ENCODE assay signal across 21 cellular contexts in the genomic region with DNA sequence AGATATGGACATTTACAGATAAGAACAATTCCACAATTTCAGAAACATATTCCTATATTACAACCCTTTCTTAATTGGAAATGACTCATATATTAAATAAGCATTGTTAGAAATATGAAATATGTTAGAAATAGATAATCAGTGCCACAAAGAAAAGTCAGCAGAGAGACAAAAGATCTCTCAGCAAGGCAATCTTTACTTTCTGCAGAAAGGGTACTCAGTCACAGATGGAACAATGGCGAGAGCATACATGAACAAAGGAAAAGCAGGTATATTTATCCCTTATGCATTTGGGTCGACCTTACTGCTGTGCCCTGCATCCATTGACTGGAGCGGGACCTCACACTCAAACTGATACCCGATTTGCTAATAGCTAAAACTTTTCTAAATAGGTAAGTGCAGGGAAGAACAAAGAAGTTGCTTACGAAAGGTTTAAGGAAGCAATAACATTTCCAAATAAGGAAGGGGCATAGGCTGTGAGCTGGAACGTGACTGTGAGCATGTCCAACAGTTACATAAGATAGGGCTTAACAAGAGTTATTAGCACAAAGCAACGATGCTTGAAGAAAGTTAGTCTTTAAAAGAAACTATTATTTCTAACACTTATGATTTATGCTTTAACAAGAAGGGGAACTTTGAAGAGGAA.
"Had no signal": no experiment of that assay in that cellular context is flagged by ENCODE, and none has a peak within 500 bp of the region (broad histone marks: within the 10 kb centered on the region; RNA-seq: fewer than 3 reads in every experiment).

No MANE protein-coding gene starts in this region.

- H3K27ac ChIP-seq: coronary artery, dorsolateral prefrontal cortex, heart left ventricle, pancreas, tibial artery, upper lobe of left lung, uterus had no signal

- H3K9me3 ChIP-seq: pancreas, tibial artery, upper lobe of left lung, uterus had no signal

- H3K27me3 ChIP-seq: dorsolateral prefrontal cortex, heart left ventricle, pancreas, tibial artery, upper lobe of left lung, uterus had no signal

- H3K4me1 ChIP-seq: heart left ventricle, upper lobe of left lung, uterus had no signal

- H3K36me3 ChIP-seq: heart left ventricle, pancreas, tibial artery, upper lobe of left lung, uterus had no signal

- DNase-seq: dorsolateral prefrontal cortex; effector CD8-positive, alpha-beta T cell; foreskin melanocyte; heart left ventricle; hippocampal formation; left colon; left ventricle myocardium superior; mesendoderm; naive B cell; nephron progenitor cell; pancreas; right cardiac atrium; stimulated activated CD4-positive, alpha-beta T cell treated with anti-CD3 and anti-CD28 coated beads, Interleukin-4, amount 100 ng/mL, for 1 hour; stimulated activated CD8-positive, alpha-beta memory T cell treated with anti-CD3 and anti-CD28 coated beads, Interleukin-4, amount 100 ng/mL, for 48 hours; stimulated activated naive CD8-positive, alpha-beta T cell treated with anti-CD3 and anti-CD28 coated beads, Interleukin-15, Interleukin-2, amounts not matched to agents 100 U/mL and 50 U/mL, for 24 hours; tibial artery; upper lobe of left lung; uterus had no signal

- ATAC-seq: heart left ventricle; left colon; left ventricle myocardium superior; pancreas; right cardiac atrium; stimulated activated effector memory CD8-positive, alpha-beta T cell treated with anti-CD3 and anti-CD28 coated beads, Interleukin-12 subunit alpha, Interleukin-12 subunit beta, amount 100 ng/mL, for 72 hours; stimulated activated naive CD8-positive, alpha-beta T cell treated with anti-CD3 and anti-CD28 coated beads, Interleukin-15, Interleukin-2, amounts not matched to agents 100 U/mL and 50 U/mL, for 24 hours had no signal

- FAIRE-seq: pancreas had no signal

- H3K4me3 ChIP-seq: coronary artery, dorsolateral prefrontal cortex, heart left ventricle, lung, pancreas, tibial artery, upper lobe of left lung, uterus had no signal
